ENCODE assay signal across 13 cellular contexts in the genomic region with DNA sequence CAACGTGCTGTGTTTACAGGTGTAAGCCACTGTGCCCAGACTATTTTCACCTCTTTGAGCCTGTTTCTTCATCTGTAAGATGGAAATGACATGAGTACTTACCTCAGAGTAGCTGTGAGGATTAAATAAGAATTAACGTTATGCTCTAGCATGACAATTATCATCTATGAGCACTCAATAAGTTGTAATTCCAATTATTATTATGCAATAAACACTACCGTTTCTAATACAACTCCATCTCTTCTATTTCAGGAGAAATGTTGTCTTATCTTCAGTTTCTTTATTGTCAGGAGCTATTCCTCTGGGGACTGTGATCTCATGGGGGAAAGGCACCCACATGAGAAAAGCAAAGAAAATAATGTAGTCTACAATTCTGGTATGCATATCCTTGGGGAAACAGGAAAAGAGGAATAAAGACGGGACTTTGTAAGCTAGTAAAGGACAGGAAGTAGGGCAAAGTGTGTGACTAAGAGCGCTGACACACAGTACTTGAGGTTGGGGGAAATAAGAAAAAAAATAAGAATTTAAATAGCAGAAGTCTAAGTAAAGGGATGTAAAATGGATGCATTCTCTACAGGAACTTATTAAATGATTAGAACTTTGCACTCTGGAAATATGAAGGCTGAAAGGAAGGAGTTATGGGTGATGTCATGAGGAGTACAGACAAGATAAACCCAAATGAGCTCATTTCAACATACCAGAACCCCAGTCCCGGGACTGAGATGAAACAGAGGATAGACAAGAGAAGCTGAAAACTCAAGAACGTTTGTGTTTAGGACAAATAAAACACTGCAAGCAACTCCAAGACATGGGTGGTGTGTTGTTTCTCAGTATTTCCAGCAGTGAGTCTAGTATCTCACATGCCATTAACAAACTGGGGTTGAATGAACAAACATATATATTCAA. TPM values are rescaled to one million over a fixed set of nuclear protein-coding genes. Genes with fewer than 3 reads are reported as not detected.
DNase-seq lines count a peak whose midpoint lies in the region; ATAC-seq, FAIRE-seq and TF ChIP-seq lines count a peak whose summit lies in the region.
"Had no signal": no experiment of that assay in that cellular context is flagged by ENCODE, and none has a peak within 500 bp of the region (broad histone marks: within the 10 kb centered on the region; RNA-seq: fewer than 3 reads in every experiment).

No MANE protein-coding gene starts in this region.

- no peaks in the 10 kb centered on the region for H4K20me1 ChIP-seq in BLaER1 treated with 17β-estradiol and CSF1 and Interleukin-3, amounts not matched to agents 10 nM and 100 nM

- H3K27ac ChIP-seq in BLaER1 treated with 17β-estradiol and CSF1 and Interleukin-3, amounts not matched to agents 10 nM and 100 nM = peak overlapping the region in 3 of 11 experiments; percentile 29 to 60 (median 33); a peak in 7 of 22 replicates
- no peak overlapping the region for H3K27ac ChIP-seq in CD4-positive, alpha-beta T cell (ENCODE audit: low read depth, low read length)
- H3K27ac ChIP-seq: C4-2B, neutrophil had no signal

- DNase-seq in LHCN-M2 (ENCODE audit: low read depth) (peak; percentile 75), astrocyte of the hippocampus (ENCODE audit: low read depth, low spot score) (peak; percentile 28), kidney tubule cell (ENCODE audit: low spot score) (peak; percentile 50), HTR-8/SVneo (ENCODE audit: insufficient read length, low spot score) (no peak)
- no peak for DNase-seq in CD4-positive, alpha-beta T cell
- no peak for DNase-seq in activated CD4-positive, alpha-beta T cell treated with anti-CD3 and anti-CD28 coated beads, Interleukin-2, amount 10 ng/mL, durations not matched to agents 7 days and 5 days
- DNase-seq: activated T-cell treated with anti-CD3 and anti-CD28 coated beads, Interleukin-2, amount 50 U/mL, for 1 hour had no signal

- CTCF ChIA-PET in CD4-positive, alpha-beta T cell (lab: Charles Lee) = interaction anchor here (1.6 kb wide), 1 partner anchor 13 kb away, joined by 4 read pairs; no protein-coding TSS in a partner anchor
- CTCF ChIA-PET in activated CD4-positive, alpha-beta T cell treated with anti-CD3 and anti-CD28 coated beads, Interleukin-2, amount 10 ng/mL, durations not matched to agents 7 days and 5 days (lab: Charles Lee) = interaction anchor here (0.7 to 1.0 kb wide), 2 partner anchors 8 to 13 kb away, joined by 3 read pairs; no protein-coding TSS in a partner anchor

- H3K4me1 Mint-ChIP-seq in CD4-positive, alpha-beta T cell (ENCODE audit: low read depth) = no peaks in the 10 kb centered on the region
- peaks cover 2% of the 10 kb centered on the region for H3K4me1 Mint-ChIP-seq in activated CD4-positive, alpha-beta T cell treated with anti-CD3 and anti-CD28 coated beads, Interleukin-2, amount 10 ng/mL, durations not matched to agents 7 days and 5 days

- peaks cover 5 to 27% (median 14%) of the 10 kb centered on the region in 10 experiments; a peak in 13 of 20 replicates for H3K4me1 ChIP-seq in BLaER1 treated with 17β-estradiol and CSF1 and Interleukin-3, amounts not matched to agents 10 nM and 100 nM

- no peak overlapping the region for H3K27ac Mint-ChIP-seq in CD4-positive, alpha-beta T cell
- H3K27ac Mint-ChIP-seq in activated CD4-positive, alpha-beta T cell treated with anti-CD3 and anti-CD28 coated beads, Interleukin-2, amount 10 ng/mL, durations not matched to agents 7 days and 5 days = no peak overlapping the region

- ATAC-seq in HG03045 (IDR thresholded peaks at IDR 0.05; ENCODE audit: unreplicated experiment) = no peak
- ATAC-seq in CD4-positive, alpha-beta T cell (ENCODE audit: poor library complexity) = no peak

- H3K9me3 Mint-ChIP-seq in CD4-positive, alpha-beta T cell = peaks cover 9% of the 10 kb centered on the region
- H3K9me3 Mint-ChIP-seq in activated CD4-positive, alpha-beta T cell treated with anti-CD3 and anti-CD28 coated beads, Interleukin-2, amount 10 ng/mL, durations not matched to agents 7 days and 5 days = peaks cover 7% of the 10 kb centered on the region

- H3K27me3 Mint-ChIP-seq in CD4-positive, alpha-beta T cell = peaks cover 47% of the 10 kb centered on the region
- H3K27me3 Mint-ChIP-seq in activated CD4-positive, alpha-beta T cell treated with anti-CD3 and anti-CD28 coated beads, Interleukin-2, amount 10 ng/mL, durations not matched to agents 7 days and 5 days = peaks cover 45% of the 10 kb centered on the region

- no peak overlapping the region for H3K4me3 Mint-ChIP-seq in CD4-positive, alpha-beta T cell
- H3K4me3 Mint-ChIP-seq in activated CD4-positive, alpha-beta T cell treated with anti-CD3 and anti-CD28 coated beads, Interleukin-2, amount 10 ng/mL, durations not matched to agents 7 days and 5 days = no peak overlapping the region

- H3K9me3 ChIP-seq in BLaER1 treated with 17β-estradiol and CSF1 and Interleukin-3, amounts not matched to agents 10 nM and 100 nM (replicated peaks in 1 of 11) = peaks cover 4 to 29% (median 12%) of the 10 kb centered on the region in 11 experiments
- H3K9me3 ChIP-seq in CD4-positive, alpha-beta T cell (ENCODE audit: control insufficient read depth, low read length) = peaks cover 4% of the 10 kb centered on the region
- H3K9me3 ChIP-seq: neutrophil had no signal

- no peak for FAIRE-seq in HTR-8/SVneo (lab: Jason Lieb, UNC)
- FAIRE-seq: islet of Langerhans, RCC 7860 had no signal

- intact Hi-C loops in CD4-positive, alpha-beta T cell (cut with DNase I, micrococcal nuclease) = no loop called here

- H3K9ac ChIP-seq in BLaER1 treated with 17β-estradiol and CSF1 and Interleukin-3, amounts not matched to agents 10 nM and 100 nM = 0 out of 22 replicates have a peak overlapping the region, but pooled peaks of 1 of the 11 experiments have one; percentile 24

- H3K27me3 ChIP-seq in BLaER1 treated with 17β-estradiol and CSF1 and Interleukin-3, amounts not matched to agents 10 nM and 100 nM = peaks cover 0 to 4% (median 0%) of the 10 kb centered on the region in 11 experiments; a peak in 1 of 22 replicates
- H3K27me3 ChIP-seq in CD4-positive, alpha-beta T cell (ENCODE audit: control insufficient read depth, insufficient read depth, low read length) = peaks cover 5% of the 10 kb centered on the region
- H3K27me3 ChIP-seq: neutrophil had no signal

- TF ChIP-seq CTCF in CD4-positive, alpha-beta T cell (IDR thresholded peaks at IDR 0.05) = no peak

- POLR2A ChIA-PET in CD4-positive, alpha-beta T cell (lab: Charles Lee) = no interaction called here
- POLR2A ChIA-PET in activated CD4-positive, alpha-beta T cell treated with anti-CD3 and anti-CD28 coated beads, Interleukin-2, amount 10 ng/mL, durations not matched to agents 7 days and 5 days (lab: Charles Lee) = no interaction called here

- peak overlapping the region in 10 of 11 experiments; percentile 0 to 84 (median 54); a peak in 17 of 22 replicates for H3K4me2 ChIP-seq in BLaER1 treated with 17β-estradiol and CSF1 and Interleukin-3, amounts not matched to agents 10 nM and 100 nM

- H3K36me3 ChIP-seq in BLaER1 treated with 17β-estradiol and CSF1 and Interleukin-3, amounts not matched to agents 10 nM and 100 nM = 0 out of 22 replicates have a peak, but pooled peaks cover 0 to 3% (median 0%) of the 10 kb centered on the region in 11 experiments
- H3K36me3 ChIP-seq: neutrophil had no signal

- peaks cover 5% of the 10 kb centered on the region for H3K36me3 Mint-ChIP-seq in CD4-positive, alpha-beta T cell (ENCODE audit: low read depth)
- peaks cover 1% of the 10 kb centered on the region for H3K36me3 Mint-ChIP-seq in activated CD4-positive, alpha-beta T cell treated with anti-CD3 and anti-CD28 coated beads, Interleukin-2, amount 10 ng/mL, durations not matched to agents 7 days and 5 days (ENCODE audit: low read depth)

- H3K4me3 ChIP-seq in BLaER1 treated with 17β-estradiol and CSF1 and Interleukin-3, amounts not matched to agents 10 nM and 100 nM = no peak overlapping the region

RNA-seq across cellular contexts. Expression of a gene that starts 9.8 kb away (rescaled TPM):
- 245 and 251 TPM in 2 replicates for total RNA-seq in LHCN-M2 (2014; rRNA removed)
- polyA plus RNA-seq in LHCN-M2 (2012) = 112 TPM
- total RNA-seq in CD4-positive, alpha-beta T cell = 10 to 100 TPM; 37.7 to 39.5 TPM
- total RNA-seq in activated CD4-positive, alpha-beta T cell treated with anti-CD3 and anti-CD28 coated beads, Interleukin-2, amount 10 ng/mL, durations not matched to agents 7 days and 5 days = 10 to 100 TPM; 43.2 to 48.3 TPM

RNA-seq across cellular contexts. Expression of a gene that starts 51.3 kb away (rescaled TPM):
- 8.0 and 9.0 TPM in 2 replicates for total RNA-seq in LHCN-M2 (2014; rRNA removed)
- polyA plus RNA-seq in LHCN-M2 (2012) = 2.0 TPM
- total RNA-seq in CD4-positive, alpha-beta T cell = under 1 TPM; 0.27 to 0.50 TPM
- total RNA-seq in activated CD4-positive, alpha-beta T cell treated with anti-CD3 and anti-CD28 coated beads, Interleukin-2, amount 10 ng/mL, durations not matched to agents 7 days and 5 days = 1 to 10 TPM; 1.5 to 2.2 TPM

Comparison
In these comparisons a context has a peak if more than half of its experiments do, and no peak if none do; other contexts are left out.
1. DNase-seq: peak in LHCN-M2 (single experiment), astrocyte of the hippocampus (single experiment) and kidney tubule cell (single experiment); none in HTR-8/SVneo (single experiment), CD4-positive, alpha-beta T cell (0 of 10) and activated CD4-positive, alpha-beta T cell treated with anti-CD3 and anti-CD28 coated beads, Interleukin-2, amount 10 ng/mL, durations not matched to agents 7 days and 5 days (single experiment).